ENCODE assay signal across 7 cellular contexts in genomic region chr15:41544650-41545015, GRCh38. TPM values are rescaled to one million over a fixed set of nuclear protein-coding genes. Genes with fewer than 3 reads are reported as not detected.
A peak's percentile ranks its signal among the peaks of the same experiment; 100 is the strongest.
DNase-seq lines count a peak whose midpoint lies in the region; ATAC-seq and TF ChIP-seq lines count a peak whose summit lies in the region.

No MANE protein-coding gene starts in this region.

- H3K36me3 ChIP-seq in stomach, result no peaks in the 10 kb centered on the region

- peak overlapping the region; percentile 4 for H3K4me3 ChIP-seq in iPS-11a (ENCODE audit: low read depth, low read length)
- H3K4me3 ChIP-seq in stomach, result peak overlapping the region; percentile 80 to 95 (median 88)

- peaks cover 5% of the 10 kb centered on the region; the same call in 1 of the 2 replicates for H3K27me3 Mint-ChIP-seq in HFFc6 (ENCODE audit: insufficient read depth)
- H3K27me3 Mint-ChIP-seq in activated T-cell treated with anti-CD3 and anti-CD28 coated beads, Interleukin-2, amount 50 U/mL, for 72 hours (ENCODE audit: low read depth), result no peaks in the 10 kb centered on the region

- H3K4me3 Mint-ChIP-seq in HFFc6, result peak overlapping the region; percentile 99
- peak overlapping the region; percentile 96 for H3K4me3 Mint-ChIP-seq in activated T-cell treated with anti-CD3 and anti-CD28 coated beads, Interleukin-2, amount 50 U/mL, for 72 hours

- no peaks in the 10 kb centered on the region for H3K9me3 Mint-ChIP-seq in HFFc6
- H3K9me3 Mint-ChIP-seq in activated T-cell treated with anti-CD3 and anti-CD28 coated beads, Interleukin-2, amount 50 U/mL, for 72 hours, result no peaks in the 10 kb centered on the region

- no peak for TF ChIP-seq EP300 in stomach (IDR thresholded peaks at IDR 0.05)

- H3K27ac Mint-ChIP-seq in HFFc6, result peak overlapping the region; percentile 93
- H3K27ac Mint-ChIP-seq in activated T-cell treated with anti-CD3 and anti-CD28 coated beads, Interleukin-2, amount 50 U/mL, for 72 hours, result no peak overlapping the region

- H3K4me1 Mint-ChIP-seq in HFFc6 (ENCODE audit: low read depth), result peaks cover 26% of the 10 kb centered on the region
- H3K4me1 Mint-ChIP-seq in activated T-cell treated with anti-CD3 and anti-CD28 coated beads, Interleukin-2, amount 50 U/mL, for 72 hours (ENCODE audit: low read depth), result peaks cover 30% of the 10 kb centered on the region

- no peaks in the 10 kb centered on the region for H3K9me3 ChIP-seq in stomach

- TF ChIP-seq POLR2A in stomach (IDR thresholded peaks at IDR 0.05), result no peak

- DNase-seq in HFFc6 (peak; percentile 28), stomach (peak; percentile 42), DMS114 treated with DMSO at 0.1 percent for 48 hours (lab: John Stamatoyannopoulos, UW; ENCODE audit: unreplicated experiment) (no peak), Kasumi-1 (lab: John Stamatoyannopoulos, UW) (no peak)
- peak in 1 of 2 donors; percentile 5 for DNase-seq in activated T-cell treated with anti-CD3 and anti-CD28 coated beads, Interleukin-2, amount 50 U/mL, for 72 hours
- no peak for DNase-seq in stimulated activated CD4-positive, alpha-beta T cell treated with anti-CD3 and anti-CD28 coated beads, Interleukin-4, amount 100 ng/mL, for 24 hours

- H3K27me3 ChIP-seq in stomach, result no peaks in the 10 kb centered on the region

- 53 to 69% (median 66%) methylated on average over 11 to 15 of the region's 15 CpGs for WGBS in stomach, 5 donors

- no peak for TF ChIP-seq CTCF in HFFc6 (IDR thresholded peaks at IDR 0.05)
- no peak for TF ChIP-seq CTCF in stomach (IDR thresholded peaks at IDR 0.05)

- intact Hi-C loops in stomach (cut with DNase I; ENCODE audit: low total_unique reads), result no loop called here

- peaks cover 4% of the 10 kb centered on the region; the same call in 1 of the 2 replicates for H3K36me3 Mint-ChIP-seq in HFFc6 (ENCODE audit: low read depth)
- no peaks in the 10 kb centered on the region for H3K36me3 Mint-ChIP-seq in activated T-cell treated with anti-CD3 and anti-CD28 coated beads, Interleukin-2, amount 50 U/mL, for 72 hours (ENCODE audit: insufficient read depth in 2 of 2)

- H3K27ac ChIP-seq in stomach, result peak overlapping the region in 4 of 5 donors; percentile 76 to 88 (median 81)

- ATAC-seq in activated T-cell treated with anti-CD3 and anti-CD28 coated beads, Interleukin-2, amount 50 U/mL, for 72 hours (replicated peaks in 1 of 2), result no peak

- H3K4me1 ChIP-seq in stomach, result peaks cover 10 to 23% (median 17%) of the 10 kb centered on the region in 4 donors

RNA-seq across cellular contexts. Expression of gene RPAP1, which starts 0.6 kb away (rescaled TPM):
- 10 to 100 TPM; 27.3 to 39.4 (median 32.2) TPM for total RNA-seq in HFFc6 (2021; fragmentation: NEBNext Ultra II Directional; extraction: Animal tissue kit (Norgen Biotek cat#: 25700))
- total RNA-seq in activated T-cell treated with anti-CD3 and anti-CD28 coated beads, Interleukin-2, amount 50 U/mL, for 72 hours, result 10 to 100 TPM; 43.5 to 48.5 TPM
- total RNA-seq in stomach, result 10 to 100 TPM in 3 of 5 donors, 1 to 10 TPM in 2; 1.8 to 17.4 (median 14.8) TPM
- 10 to 100 TPM in 1 of 3 donors, 1 to 10 TPM in 2; 6.0 to 10.6 (median 8.5) TPM for polyA plus RNA-seq in stomach

RNA-seq across cellular contexts. Expression of gene TYRO3, which starts 14.4 kb away (rescaled TPM):
- total RNA-seq in HFFc6 (2021; fragmentation: NEBNext Ultra II Directional; extraction: Animal tissue kit (Norgen Biotek cat#: 25700)), result 10 to 100 TPM; 16.6 to 27.6 (median 21.9) TPM
- 1 to 10 TPM; 2.2 to 3.0 TPM for total RNA-seq in activated T-cell treated with anti-CD3 and anti-CD28 coated beads, Interleukin-2, amount 50 U/mL, for 72 hours
- 10 to 100 TPM in 3 of 5 donors, 1 to 10 TPM in 1, under 1 TPM in 1; 0.89 to 16.9 (median 10.5) TPM for total RNA-seq in stomach
- polyA plus RNA-seq in stomach, result 1 to 10 TPM; 3.6 to 6.6 (median 6.6) TPM

RNA-seq across cellular contexts. Expression of gene LTK, which starts 31.0 kb away (rescaled TPM):
- total RNA-seq in HFFc6 (2021; fragmentation: NEBNext Ultra II Directional; extraction: Animal tissue kit (Norgen Biotek cat#: 25700)), result 1 to 10 TPM in 4 of 6 experiments, under 1 TPM in 2; 0.19 to 1.8 (median 1.2) TPM
- total RNA-seq in activated T-cell treated with anti-CD3 and anti-CD28 coated beads, Interleukin-2, amount 50 U/mL, for 72 hours, result 1 to 10 TPM in 1 of 2 donors, under 1 TPM in 1; 0.72 to 1.7 TPM
- 10 to 100 TPM in 2 of 5 donors, 1 to 10 TPM in 3; 4.9 to 25.2 (median 9.7) TPM for total RNA-seq in stomach
- 1 to 10 TPM; 1.2 to 3.5 (median 1.7) TPM for polyA plus RNA-seq in stomach

RNA-seq across cellular contexts. Expression of gene ITPKA, which starts 51.0 kb away (rescaled TPM):
- 1 to 10 TPM; 1.2 to 2.4 (median 2.3) TPM for total RNA-seq in HFFc6 (2021; fragmentation: NEBNext Ultra II Directional; extraction: Animal tissue kit (Norgen Biotek cat#: 25700))
- total RNA-seq in activated T-cell treated with anti-CD3 and anti-CD28 coated beads, Interleukin-2, amount 50 U/mL, for 72 hours, result 10 to 100 TPM; 12.9 to 14.9 TPM
- total RNA-seq in stomach, result 100 to 1,000 TPM in 1 of 5 donors, 10 to 100 TPM in 3, 1 to 10 TPM in 1; 3.6 to 308 (median 30.9) TPM
- 10 to 100 TPM in 1 of 3 donors, 1 to 10 TPM in 2; 3.0 to 35.7 (median 6.8) TPM for polyA plus RNA-seq in stomach

Comparison
In these comparisons a context has a peak if more than half of its experiments do, and no peak if none do; other contexts are left out.
1. DNase-seq: peak in HFFc6 (single experiment) and stomach (single experiment); none in stimulated activated CD4-positive, alpha-beta T cell treated with anti-CD3 and anti-CD28 coated beads, Interleukin-4, amount 100 ng/mL, for 24 hours (single experiment), DMS114 treated with DMSO at 0.1 percent for 48 hours (single experiment) and Kasumi-1 (0 of 2).